In the genomic region with DNA sequence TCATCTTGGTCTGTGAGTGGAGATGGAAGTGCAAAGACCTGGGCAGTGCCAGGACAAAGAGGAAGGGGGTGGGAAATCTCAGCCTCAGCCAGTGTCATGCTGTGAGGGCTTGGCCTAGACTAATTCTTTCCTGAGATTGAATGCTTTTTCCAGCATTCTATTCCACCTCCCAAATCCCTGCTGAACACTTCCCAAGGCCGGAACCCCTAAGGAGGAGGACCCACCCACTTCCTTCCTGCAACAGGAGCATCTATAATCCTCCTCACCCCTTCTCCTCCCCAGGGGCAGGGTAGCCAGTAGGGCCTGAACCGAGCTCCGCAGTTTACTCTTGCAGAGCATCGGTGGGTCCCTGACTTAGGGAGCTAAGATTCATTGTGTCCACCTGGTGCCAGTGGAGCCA, we compare ENCODE assay signal across 30 cellular contexts. TPM values are rescaled to one million over a fixed set of nuclear protein-coding genes. Genes with fewer than 3 reads are reported as not detected.
"Had no signal": no experiment of that assay in that cellular context is flagged by ENCODE, and none has a peak within 500 bp of the region (broad histone marks: within the 10 kb centered on the region; RNA-seq: fewer than 3 reads in every experiment).

No MANE protein-coding gene starts in this region.

- H3K4me1 ChIP-seq: foreskin keratinocyte had no signal

- H3K27me3 ChIP-seq: vagina had no signal

- H3K4me3 ChIP-seq: esophagus muscularis mucosa, gastroesophageal sphincter, heart right ventricle, lower lobe of right lung, prostate gland, right atrium auricular region, smooth muscle cell, suprapubic skin, transverse colon, upper lobe of right lung, vagina had no signal

- DNase-seq: effector CD8-positive, alpha-beta T cell; endodermal cell; foreskin keratinocyte; heart right ventricle; hippocampal formation; left colon; left ventricle myocardium superior; lower lobe of right lung; naive thymus-derived CD8-positive, alpha-beta T cell; nephron progenitor cell; stimulated activated CD4-positive, alpha-beta T cell treated with anti-CD3 and anti-CD28 coated beads, Interleukin-12 subunit alpha, Interleukin-12 subunit beta, amount 100 ng/mL, for 4 hours; stimulated activated CD4-positive, alpha-beta T cell treated with anti-CD3 and anti-CD28 coated beads, Interleukin-1b, Interleukin-23, amount 100 ng/mL, for 48 hours; stimulated activated CD4-positive, alpha-beta T cell treated with anti-CD3 and anti-CD28 coated beads, Interleukin-4, amount 100 ng/mL, for 1 hour; stimulated activated CD8-positive, alpha-beta memory T cell treated with anti-CD3 and anti-CD28 coated beads, Interleukin-4, amount 100 ng/mL, for 48 hours; stimulated activated naive CD4-positive, alpha-beta T cell; stimulated activated naive CD8-positive, alpha-beta T cell treated with anti-CD3 and anti-CD28 coated beads, Interleukin-15, amount 100 ng/mL, for 72 hours; transverse colon; upper lobe of right lung had no signal

- H3K9me3 ChIP-seq: esophagus muscularis mucosa, gastroesophageal sphincter, heart right ventricle, lower lobe of right lung, prostate gland, right atrium auricular region, suprapubic skin, transverse colon, upper lobe of right lung, vagina had no signal

- FAIRE-seq: colon, endothelial cell of umbilical vein, islet of Langerhans had no signal

- H3K27ac Mint-ChIP-seq: dendritic cell treated with granulocyte-macrophage colony-stimulating factor and Interleukin-4, amounts not matched to agents 40 ng/mL and 50 ng/mL, for 4 days; endodermal cell; nephron progenitor cell; stimulated activated naive CD8-positive, alpha-beta T cell treated with anti-CD3 and anti-CD28 coated beads, Interleukin-15, amount 100 ng/mL, for 72 hours had no signal

- H3K4me2 ChIP-seq: smooth muscle cell had no signal

- H3K36me3 ChIP-seq: esophagus muscularis mucosa, gastroesophageal sphincter, heart right ventricle, lower lobe of right lung, prostate gland, right atrium auricular region, suprapubic skin, transverse colon, upper lobe of right lung, vagina had no signal

- H3K9me3 Mint-ChIP-seq: dendritic cell treated with granulocyte-macrophage colony-stimulating factor and Interleukin-4, amounts not matched to agents 40 ng/mL and 50 ng/mL, for 4 days; endodermal cell; naive thymus-derived CD8-positive, alpha-beta T cell; nephron progenitor cell; stimulated activated naive CD8-positive, alpha-beta T cell treated with anti-CD3 and anti-CD28 coated beads, Interleukin-15, amount 100 ng/mL, for 72 hours had no signal

- H3K27ac ChIP-seq: esophagus muscularis mucosa, foreskin keratinocyte, gastroesophageal sphincter, heart right ventricle, lower lobe of right lung, prostate gland, right atrium auricular region, suprapubic skin, transverse colon, upper lobe of right lung, vagina had no signal

- H3K36me3 Mint-ChIP-seq: naive thymus-derived CD8-positive, alpha-beta T cell had no signal

- H3K4me3 Mint-ChIP-seq: dendritic cell treated with granulocyte-macrophage colony-stimulating factor and Interleukin-4, amounts not matched to agents 40 ng/mL and 50 ng/mL, for 4 days; endodermal cell; naive thymus-derived CD8-positive, alpha-beta T cell; nephron progenitor cell; stimulated activated naive CD8-positive, alpha-beta T cell treated with anti-CD3 and anti-CD28 coated beads, Interleukin-15, amount 100 ng/mL, for 72 hours had no signal

RNA-seq across cellular contexts. Expression of gene PLEKHD1, which starts 3.2 kb away (rescaled TPM):
- total RNA-seq: endothelial cell of umbilical vein, foreskin keratinocyte, right atrium auricular region, sciatic nerve, smooth muscle cell, vagina had no signal
- polyA plus RNA-seq: foreskin keratinocyte; naive thymus-derived CD8-positive, alpha-beta T cell had no signal
